In the genomic region with DNA sequence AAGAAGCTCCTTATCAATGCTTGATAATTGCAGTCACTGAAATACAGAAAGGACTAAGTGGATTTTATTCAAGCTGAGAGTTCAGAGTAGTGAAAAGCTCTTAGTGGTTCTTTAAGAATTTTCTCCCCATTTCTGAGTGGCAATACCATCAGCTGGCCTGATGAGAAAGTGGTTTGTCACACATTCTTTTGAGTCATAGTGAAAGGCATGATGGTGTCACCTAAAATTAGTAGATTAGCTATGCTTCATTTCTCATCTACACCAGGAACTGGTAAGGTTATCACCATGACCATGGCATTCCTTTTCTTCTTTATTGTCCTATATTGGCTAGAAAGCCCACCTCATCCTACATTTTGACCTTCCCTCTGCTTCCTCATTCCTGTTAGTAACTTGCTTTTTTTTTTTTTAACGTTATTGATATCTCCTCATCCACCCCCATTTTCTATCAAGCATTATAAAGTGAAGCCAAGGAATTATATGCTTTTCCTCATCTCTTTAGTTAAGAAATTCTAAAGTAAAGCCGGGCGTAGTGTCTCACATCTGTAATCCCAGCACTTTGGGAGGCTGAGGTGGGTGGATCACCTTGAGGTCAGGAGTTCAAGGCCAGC, we compare ENCODE assay signal across 11 cellular contexts.
DNase-seq lines count a peak whose midpoint lies in the region; ATAC-seq and TF ChIP-seq lines count a peak whose summit lies in the region.
"Had no signal": no experiment of that assay in that cellular context is flagged by ENCODE, and none has a peak within 500 bp of the region (broad histone marks: within the 10 kb centered on the region; RNA-seq: fewer than 3 reads in every experiment).

No MANE protein-coding gene starts in this region.

- H3K4me3 ChIP-seq in PC-9, result no peak overlapping the region

- H4K20me1 ChIP-seq in PC-9 (ENCODE audit: insufficient read depth), result no peaks in the 10 kb centered on the region

- H3K27ac ChIP-seq in PC-9, result peak overlapping the region; percentile 40
- H3K27ac ChIP-seq: WERI-Rb-1 had no signal

- POLR2A ChIA-PET in PC-9 (lab: Charles Lee; ENCODE audit: unreplicated experiment), result interaction anchor here (0.6 to 0.9 kb wide), 3 partner anchors 17 to 130 kb away, joined by 6 to 14 read pairs (median 7); no protein-coding TSS in a partner anchor
- POLR2A ChIA-PET in activated CD4-positive, alpha-beta memory T cell treated with anti-CD3 and anti-CD28 coated beads, Interleukin-2, amount 10 ng/mL, durations not matched to agents 7 days and 5 days (lab: Charles Lee), result no interaction called here

- H3K36me3 ChIP-seq in PC-9 (ENCODE audit: low read depth), result no peaks in the 10 kb centered on the region
- H3K36me3 ChIP-seq: WERI-Rb-1 had no signal

- H3K27me3 Mint-ChIP-seq in activated CD4-positive, alpha-beta memory T cell treated with anti-CD3 and anti-CD28 coated beads, Interleukin-2, amount 10 ng/mL, durations not matched to agents 7 days and 5 days, result peaks cover 5% of the 10 kb centered on the region

- 0 out of 2 replicates have a peak overlapping the region, but pooled peaks have one; percentile 23 for H3K4me2 ChIP-seq in PC-9

- no peak overlapping the region for H3K27ac Mint-ChIP-seq in activated CD4-positive, alpha-beta memory T cell treated with anti-CD3 and anti-CD28 coated beads, Interleukin-2, amount 10 ng/mL, durations not matched to agents 7 days and 5 days
- H3K27ac Mint-ChIP-seq: mesothelial cell of epicardium had no signal

- H3K9me2 ChIP-seq in PC-9 (ENCODE audit: insufficient read depth), result no peaks in the 10 kb centered on the region

- no TSS peak for BruUV-seq in PC-9 (replicated peaks; lab: Mats Ljungman, UMichigan)

- CTCF ChIA-PET in PC-9 (lab: Charles Lee), result interaction anchor here (0.7 kb wide), 1 partner anchor 93 kb away, joined by 4 read pairs; no protein-coding TSS in a partner anchor
- CTCF ChIA-PET in activated CD4-positive, alpha-beta memory T cell treated with anti-CD3 and anti-CD28 coated beads, Interleukin-2, amount 10 ng/mL, durations not matched to agents 7 days and 5 days (lab: Charles Lee), result interaction anchor here (0.9 kb wide), 1 partner anchor 50 kb away, joined by 8 read pairs; no protein-coding TSS in a partner anchor

- peaks cover 7% of the 10 kb centered on the region for H3K4me1 Mint-ChIP-seq in activated CD4-positive, alpha-beta memory T cell treated with anti-CD3 and anti-CD28 coated beads, Interleukin-2, amount 10 ng/mL, durations not matched to agents 7 days and 5 days

- no peaks in the 10 kb centered on the region for H3K27me3 ChIP-seq in PC-9 (ENCODE audit: insufficient read depth, low read depth)

- peaks cover 17% of the 10 kb centered on the region for H3F3A ChIP-seq in PC-9 (ENCODE audit: insufficient read depth, low read depth)

- DNase-seq in GM13977 (ENCODE audit: low spot score) (peak; percentile 75), PC-9 (peak in 1 of 2 experiments; percentile 88), germinal center (ENCODE audit: low spot score) (no peak), NCI-H524 (lab: John Stamatoyannopoulos, UW) (no peak), cerebellar nuclear complex (lab: John Stamatoyannopoulos, UW) (no peak)
- DNase-seq in activated CD4-positive, alpha-beta memory T cell treated with anti-CD3 and anti-CD28 coated beads, Interleukin-2, amount 10 ng/mL, durations not matched to agents 7 days and 5 days, result no peak
- DNase-seq: NCI-H446, WERI-Rb-1 had no signal

- no peak overlapping the region for H2AFZ ChIP-seq in PC-9

- H3K4me3 Mint-ChIP-seq in activated CD4-positive, alpha-beta memory T cell treated with anti-CD3 and anti-CD28 coated beads, Interleukin-2, amount 10 ng/mL, durations not matched to agents 7 days and 5 days, result no peak overlapping the region
- H3K4me3 Mint-ChIP-seq: mesothelial cell of epicardium had no signal

- no peaks in the 10 kb centered on the region for H3K9me3 ChIP-seq in PC-9 (ENCODE audit: insufficient read depth, low read depth)

- H3K79me2 ChIP-seq in PC-9 (ENCODE audit: low read depth), result no peaks in the 10 kb centered on the region

- intact Hi-C loops in PC-9 (cut with micrococcal nuclease; ENCODE audit: unreplicated experiment), result loop anchor here (2.0 kb wide), 1 partner anchor 68 kb away; a partner anchor contains a TSS

- in situ Hi-C loops in GM13977 (cut with MboI; ENCODE audit: low pct_unique_long_range_greater_than_20kb, low sequenced_read_pairs, unreplicated experiment), result no loop called here

- ATAC-seq in GM19438 (IDR thresholded peaks at IDR 0.05; ENCODE audit: low read depth, unreplicated experiment), result peak; percentile 95
- peak; percentile 87 for ATAC-seq in HG02970 (IDR thresholded peaks at IDR 0.05; ENCODE audit: low FRiP score, unreplicated experiment)

- H3K4me1 ChIP-seq in PC-9 (replicated peaks; ENCODE audit: insufficient read depth), result peaks cover 27% of the 10 kb centered on the region

- H3K9me3 Mint-ChIP-seq in activated CD4-positive, alpha-beta memory T cell treated with anti-CD3 and anti-CD28 coated beads, Interleukin-2, amount 10 ng/mL, durations not matched to agents 7 days and 5 days, result no peaks in the 10 kb centered on the region
- H3K9me3 Mint-ChIP-seq: mesothelial cell of epicardium had no signal

- no peaks in the 10 kb centered on the region for H3K36me3 Mint-ChIP-seq in activated CD4-positive, alpha-beta memory T cell treated with anti-CD3 and anti-CD28 coated beads, Interleukin-2, amount 10 ng/mL, durations not matched to agents 7 days and 5 days (ENCODE audit: low read depth)
- H3K36me3 Mint-ChIP-seq: mesothelial cell of epicardium had no signal

- TF ChIP-seq CTCF in GM13977 (IDR thresholded peaks at IDR 0.05; ENCODE audit: extremely low read depth, insufficient read depth, missing control alignments) (no peak), PC-9 (conservative IDR thresholded peaks at IDR 0.05) (no peak)
